Comparison of ENCODE assay signal across 8 cellular contexts in genomic region chr20:41136695-41137411, GRCh38. TPM values are rescaled to one million over a fixed set of nuclear protein-coding genes. Genes with fewer than 3 reads are reported as not detected.
A peak's percentile ranks its signal among the peaks of the same experiment; 100 is the strongest.
DNase-seq lines count a peak whose midpoint lies in the region; ATAC-seq and TF ChIP-seq lines count a peak whose summit lies in the region.

No MANE protein-coding gene starts in this region.

- CTCF ChIA-PET in activated CD8-positive, alpha-beta memory T cell treated with anti-CD3 and anti-CD28 coated beads, Interleukin-2, amount 10 ng/mL, durations not matched to agents 7 days and 5 days (lab: Charles Lee): interaction anchor here (0.8 to 11.0 kb wide), 20 partner anchors 9 to 203 kb away, joined by 3 to 152 read pairs (median 13); partner anchors contain the start of gene LPIN3

- H3K36me3 Mint-ChIP-seq in activated CD8-positive, alpha-beta memory T cell treated with anti-CD3 and anti-CD28 coated beads, Interleukin-2, amount 10 ng/mL, durations not matched to agents 7 days and 5 days: peaks cover 17% of the 10 kb centered on the region

- H3K9me3 Mint-ChIP-seq in activated CD8-positive, alpha-beta memory T cell treated with anti-CD3 and anti-CD28 coated beads, Interleukin-2, amount 10 ng/mL, durations not matched to agents 7 days and 5 days (ENCODE audit: low read depth): no peaks in the 10 kb centered on the region

- ATAC-seq in GM19351 (IDR thresholded peaks at IDR 0.05; ENCODE audit: unreplicated experiment) (peak; percentile 40), HG03520 (IDR thresholded peaks at IDR 0.05; ENCODE audit: unreplicated experiment) (peak; percentile 40)
- ATAC-seq in activated CD8-positive, alpha-beta memory T cell treated with anti-CD3 and anti-CD28 coated beads, Interleukin-2, amount 10 ng/mL, durations not matched to agents 7 days and 5 days: peak; percentile 58

- H3K4me3 Mint-ChIP-seq in activated CD8-positive, alpha-beta memory T cell treated with anti-CD3 and anti-CD28 coated beads, Interleukin-2, amount 10 ng/mL, durations not matched to agents 7 days and 5 days: peak overlapping the region; percentile 91

- TF ChIP-seq CTCF in C4-2B (conservative IDR thresholded peaks at IDR 0.05): no peak

- peak; percentile 60 for DNase-seq in NCI-H82 treated with DMSO at 0.1 percent for 48 hours (lab: John Stamatoyannopoulos, UW; ENCODE audit: unreplicated experiment)
- DNase-seq in activated CD8-positive, alpha-beta memory T cell treated with anti-CD3 and anti-CD28 coated beads, Interleukin-2, amount 10 ng/mL, durations not matched to agents 7 days and 5 days: peak; percentile 90
- DNase-seq in stimulated activated CD8-positive, alpha-beta memory T cell treated with anti-CD3 and anti-CD28 coated beads, Interleukin-15, amount 100 ng/mL, for 1 hour (ENCODE audit: low read depth): peak; percentile 61

- no peaks in the 10 kb centered on the region for H3K9me3 ChIP-seq in endocrine pancreas (ENCODE audit: control insufficient read depth, low read length)
- no peaks in the 10 kb centered on the region for H3K9me3 ChIP-seq in mesodermal cell (ENCODE audit: control insufficient read depth, low read length)

- H3K27ac Mint-ChIP-seq in activated CD8-positive, alpha-beta memory T cell treated with anti-CD3 and anti-CD28 coated beads, Interleukin-2, amount 10 ng/mL, durations not matched to agents 7 days and 5 days: peak overlapping the region; percentile 76

- no peaks in the 10 kb centered on the region for H3K27me3 ChIP-seq in endocrine pancreas (ENCODE audit: control insufficient read depth, insufficient read depth, low read length)

- H3K4me1 ChIP-seq in endocrine pancreas (ENCODE audit: control insufficient read depth, insufficient read depth, low read length): no peaks in the 10 kb centered on the region
- peaks cover 38% of the 10 kb centered on the region for H3K4me1 ChIP-seq in mesodermal cell (ENCODE audit: control insufficient read depth, insufficient read depth, low read length, poor library complexity, severe bottlenecking)

- peaks cover 50% of the 10 kb centered on the region for H3K4me1 Mint-ChIP-seq in activated CD8-positive, alpha-beta memory T cell treated with anti-CD3 and anti-CD28 coated beads, Interleukin-2, amount 10 ng/mL, durations not matched to agents 7 days and 5 days

- H3K9ac ChIP-seq in endocrine pancreas (ENCODE audit: control insufficient read depth, insufficient read depth, low read length): peak overlapping the region; percentile 11

- 0% methylated on average over 74 to 93 of the region's 94 CpGs for WGBS in mesodermal cell (ENCODE audit: insufficient coverage in 2 of 2), 2 experiments

- H3K27ac ChIP-seq in C4-2B (peak overlapping the region; percentile 88), mesodermal cell (ENCODE audit: low read depth, low read length, severe bottlenecking) (peak overlapping the region; percentile 96)

- H3K36me3 ChIP-seq in endocrine pancreas (ENCODE audit: control insufficient read depth, insufficient read depth, low read length) (no peaks in the 10 kb centered on the region), mesodermal cell (ENCODE audit: control insufficient read depth, insufficient read depth, low read length) (peaks cover 22% of the 10 kb centered on the region)

- H3K4me3 ChIP-seq in endocrine pancreas (ENCODE audit: control insufficient read depth, insufficient read depth, low read length) (no peak overlapping the region), mesodermal cell (ENCODE audit: extremely low read depth, insufficient read depth, low read length, poor library complexity, severe bottlenecking) (peak overlapping the region; percentile 81)

- no peaks in the 10 kb centered on the region for H3K27me3 Mint-ChIP-seq in activated CD8-positive, alpha-beta memory T cell treated with anti-CD3 and anti-CD28 coated beads, Interleukin-2, amount 10 ng/mL, durations not matched to agents 7 days and 5 days

RNA-seq across cellular contexts. Expression of gene PLCG1, which starts 0.5 kb away (rescaled TPM):
- 100 to 1,000 TPM; 201 to 337 TPM for total RNA-seq in activated CD8-positive, alpha-beta memory T cell treated with anti-CD3 and anti-CD28 coated beads, Interleukin-2, amount 10 ng/mL, durations not matched to agents 7 days and 5 days
- 158 TPM for polyA plus RNA-seq in mesodermal cell (2013, experiment 1 of 2)
- polyA plus RNA-seq in mesodermal cell (2013, experiment 2 of 2): 125 TPM
